ENCODE assay signal across 1 cellular context in genomic region chr11:12784987-12785386, GRCh38.
TF ChIP-seq lines count a peak whose summit lies in the region.

No MANE protein-coding gene starts in this region.

TF ChIP-seq in GM23338, 12 proteins besides CTCF, POLR2A, EP300 and RAD21 (continued from another document):
- TF ChIP-seq, protein P1, sequence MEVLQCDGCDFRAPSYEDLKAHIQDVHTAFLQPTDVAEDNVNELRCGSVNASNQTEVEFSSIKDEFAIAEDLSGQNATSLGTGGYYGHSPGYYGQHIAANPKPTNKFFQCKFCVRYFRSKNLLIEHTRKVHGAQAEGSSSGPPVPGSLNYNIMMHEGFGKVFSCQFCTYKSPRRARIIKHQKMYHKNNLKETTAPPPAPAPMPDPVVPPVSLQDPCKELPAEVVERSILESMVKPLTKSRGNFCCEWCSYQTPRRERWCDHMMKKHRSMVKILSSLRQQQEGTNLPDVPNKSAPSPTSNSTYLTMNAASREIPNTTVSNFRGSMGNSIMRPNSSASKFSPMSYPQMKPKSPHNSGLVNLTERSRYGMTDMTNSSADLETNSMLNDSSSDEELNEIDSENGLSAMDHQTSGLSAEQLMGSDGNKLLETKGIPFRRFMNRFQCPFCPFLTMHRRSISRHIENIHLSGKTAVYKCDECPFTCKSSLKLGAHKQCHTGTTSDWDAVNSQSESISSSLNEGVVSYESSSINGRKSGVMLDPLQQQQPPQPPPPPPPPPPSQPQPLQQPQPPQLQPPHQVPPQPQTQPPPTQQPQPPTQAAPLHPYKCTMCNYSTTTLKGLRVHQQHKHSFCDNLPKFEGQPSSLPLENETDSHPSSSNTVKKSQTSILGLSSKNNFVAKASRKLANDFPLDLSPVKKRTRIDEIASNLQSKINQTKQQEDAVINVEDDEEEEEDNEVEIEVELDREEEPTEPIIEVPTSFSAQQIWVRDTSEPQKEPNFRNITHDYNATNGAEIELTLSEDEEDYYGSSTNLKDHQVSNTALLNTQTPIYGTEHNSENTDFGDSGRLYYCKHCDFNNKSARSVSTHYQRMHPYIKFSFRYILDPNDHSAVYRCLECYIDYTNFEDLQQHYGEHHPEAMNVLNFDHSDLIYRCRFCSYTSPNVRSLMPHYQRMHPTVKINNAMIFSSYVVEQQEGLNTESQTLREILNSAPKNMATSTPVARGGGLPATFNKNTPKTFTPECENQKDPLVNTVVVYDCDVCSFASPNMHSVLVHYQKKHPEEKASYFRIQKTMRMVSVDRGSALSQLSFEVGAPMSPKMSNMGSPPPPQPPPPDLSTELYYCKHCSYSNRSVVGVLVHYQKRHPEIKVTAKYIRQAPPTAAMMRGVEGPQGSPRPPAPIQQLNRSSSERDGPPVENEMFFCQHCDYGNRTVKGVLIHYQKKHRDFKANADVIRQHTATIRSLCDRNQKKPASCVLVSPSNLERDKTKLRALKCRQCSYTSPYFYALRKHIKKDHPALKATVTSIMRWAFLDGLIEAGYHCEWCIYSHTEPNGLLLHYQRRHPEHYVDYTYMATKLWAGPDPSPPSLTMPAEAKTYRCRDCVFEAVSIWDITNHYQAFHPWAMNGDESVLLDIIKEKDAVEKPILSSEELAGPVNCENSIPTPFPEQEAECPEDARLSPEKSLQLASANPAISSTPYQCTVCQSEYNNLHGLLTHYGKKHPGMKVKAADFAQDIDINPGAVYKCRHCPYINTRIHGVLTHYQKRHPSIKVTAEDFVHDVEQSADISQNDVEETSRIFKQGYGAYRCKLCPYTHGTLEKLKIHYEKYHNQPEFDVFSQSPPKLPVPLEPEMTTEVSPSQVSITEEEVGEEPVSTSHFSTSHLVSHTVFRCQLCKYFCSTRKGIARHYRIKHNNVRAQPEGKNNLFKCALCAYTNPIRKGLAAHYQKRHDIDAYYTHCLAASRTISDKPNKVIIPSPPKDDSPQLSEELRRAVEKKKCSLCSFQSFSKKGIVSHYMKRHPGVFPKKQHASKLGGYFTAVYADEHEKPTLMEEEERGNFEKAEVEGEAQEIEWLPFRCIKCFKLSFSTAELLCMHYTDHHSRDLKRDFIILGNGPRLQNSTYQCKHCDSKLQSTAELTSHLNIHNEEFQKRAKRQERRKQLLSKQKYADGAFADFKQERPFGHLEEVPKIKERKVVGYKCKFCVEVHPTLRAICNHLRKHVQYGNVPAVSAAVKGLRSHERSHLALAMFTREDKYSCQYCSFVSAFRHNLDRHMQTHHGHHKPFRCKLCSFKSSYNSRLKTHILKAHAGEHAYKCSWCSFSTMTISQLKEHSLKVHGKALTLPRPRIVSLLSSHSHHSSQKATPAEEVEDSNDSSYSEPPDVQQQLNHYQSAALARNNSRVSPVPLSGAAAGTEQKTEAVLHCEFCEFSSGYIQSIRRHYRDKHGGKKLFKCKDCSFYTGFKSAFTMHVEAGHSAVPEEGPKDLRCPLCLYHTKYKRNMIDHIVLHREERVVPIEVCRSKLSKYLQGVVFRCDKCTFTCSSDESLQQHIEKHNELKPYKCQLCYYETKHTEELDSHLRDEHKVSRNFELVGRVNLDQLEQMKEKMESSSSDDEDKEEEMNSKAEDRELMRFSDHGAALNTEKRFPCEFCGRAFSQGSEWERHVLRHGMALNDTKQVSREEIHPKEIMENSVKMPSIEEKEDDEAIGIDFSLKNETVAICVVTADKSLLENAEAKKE (CRISPR knock-in tag; IDR thresholded peaks at IDR 0.05) = no peak
- TF ChIP-seq STAT1 (IDR thresholded peaks at IDR 0.05; ENCODE audit: unreplicated experiment) = no peak
- TF ChIP-seq, protein P2, sequence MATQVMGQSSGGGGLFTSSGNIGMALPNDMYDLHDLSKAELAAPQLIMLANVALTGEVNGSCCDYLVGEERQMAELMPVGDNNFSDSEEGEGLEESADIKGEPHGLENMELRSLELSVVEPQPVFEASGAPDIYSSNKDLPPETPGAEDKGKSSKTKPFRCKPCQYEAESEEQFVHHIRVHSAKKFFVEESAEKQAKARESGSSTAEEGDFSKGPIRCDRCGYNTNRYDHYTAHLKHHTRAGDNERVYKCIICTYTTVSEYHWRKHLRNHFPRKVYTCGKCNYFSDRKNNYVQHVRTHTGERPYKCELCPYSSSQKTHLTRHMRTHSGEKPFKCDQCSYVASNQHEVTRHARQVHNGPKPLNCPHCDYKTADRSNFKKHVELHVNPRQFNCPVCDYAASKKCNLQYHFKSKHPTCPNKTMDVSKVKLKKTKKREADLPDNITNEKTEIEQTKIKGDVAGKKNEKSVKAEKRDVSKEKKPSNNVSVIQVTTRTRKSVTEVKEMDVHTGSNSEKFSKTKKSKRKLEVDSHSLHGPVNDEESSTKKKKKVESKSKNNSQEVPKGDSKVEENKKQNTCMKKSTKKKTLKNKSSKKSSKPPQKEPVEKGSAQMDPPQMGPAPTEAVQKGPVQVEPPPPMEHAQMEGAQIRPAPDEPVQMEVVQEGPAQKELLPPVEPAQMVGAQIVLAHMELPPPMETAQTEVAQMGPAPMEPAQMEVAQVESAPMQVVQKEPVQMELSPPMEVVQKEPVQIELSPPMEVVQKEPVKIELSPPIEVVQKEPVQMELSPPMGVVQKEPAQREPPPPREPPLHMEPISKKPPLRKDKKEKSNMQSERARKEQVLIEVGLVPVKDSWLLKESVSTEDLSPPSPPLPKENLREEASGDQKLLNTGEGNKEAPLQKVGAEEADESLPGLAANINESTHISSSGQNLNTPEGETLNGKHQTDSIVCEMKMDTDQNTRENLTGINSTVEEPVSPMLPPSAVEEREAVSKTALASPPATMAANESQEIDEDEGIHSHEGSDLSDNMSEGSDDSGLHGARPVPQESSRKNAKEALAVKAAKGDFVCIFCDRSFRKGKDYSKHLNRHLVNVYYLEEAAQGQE (IDR thresholded peaks at IDR 0.05; ENCODE audit: unreplicated experiment) = no peak
- TF ChIP-seq ZNF114 (CRISPR knock-in tag; IDR thresholded peaks at IDR 0.05) = no peak
